Comparison of ENCODE assay signal across 11 cellular contexts in the genomic region with DNA sequence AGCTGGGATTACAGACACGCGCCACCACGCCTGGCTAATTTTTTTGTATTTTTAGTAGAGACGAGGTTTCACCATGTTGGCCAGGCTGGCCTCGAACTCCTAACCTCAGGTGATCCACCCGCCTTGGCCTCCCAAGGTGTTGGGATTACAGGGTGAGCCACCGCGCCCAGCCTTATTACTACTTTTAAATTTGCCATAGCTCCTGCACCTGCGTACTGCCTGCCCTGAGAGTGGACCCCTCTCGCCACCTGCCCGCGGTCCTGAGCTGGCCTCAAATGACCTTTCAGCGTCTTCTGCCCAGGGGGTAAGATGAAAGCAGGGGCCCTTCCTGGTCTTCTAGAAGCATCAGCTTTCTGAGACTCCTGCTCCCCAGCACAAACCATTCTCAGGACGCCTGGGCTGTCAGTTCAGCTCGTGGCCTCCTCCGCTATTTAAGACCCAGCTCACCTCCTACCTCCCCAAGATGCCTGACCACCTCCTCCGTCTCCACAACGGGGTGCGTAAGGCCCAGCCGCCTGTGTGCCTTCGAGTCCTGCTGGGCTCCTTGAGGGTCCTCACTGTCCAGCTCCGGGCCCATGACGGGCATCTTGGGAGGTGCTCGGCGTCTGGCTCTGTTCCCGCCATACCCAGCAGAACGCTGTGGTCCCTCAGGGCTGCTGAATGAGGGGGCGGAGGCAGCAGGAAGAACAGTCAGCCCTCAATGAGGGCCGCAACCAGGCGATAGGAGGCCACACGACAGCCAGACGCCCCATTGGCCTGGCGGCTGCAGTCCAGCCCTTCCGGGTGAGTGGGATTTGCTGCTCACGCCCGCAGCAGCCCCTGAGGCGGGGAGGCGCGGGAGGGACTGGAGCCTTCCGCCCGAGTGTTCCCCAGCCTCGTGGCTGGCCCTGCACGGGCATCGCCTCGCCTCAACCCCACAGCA.
DNase-seq lines count a peak whose midpoint lies in the region; ATAC-seq and TF ChIP-seq lines count a peak whose summit lies in the region.
"Had no signal": no experiment of that assay in that cellular context is flagged by ENCODE, and none has a peak within 500 bp of the region (broad histone marks: within the 10 kb centered on the region; RNA-seq: fewer than 3 reads in every experiment).

No MANE protein-coding gene starts in this region.

- H3K27ac ChIP-seq in foreskin keratinocyte: no peak overlapping the region
- no peak overlapping the region for H3K27ac ChIP-seq in right lobe of liver
- H3K27ac ChIP-seq in stomach smooth muscle (ENCODE audit: low read length): peak overlapping the region; percentile 11
- H3K27ac ChIP-seq: SJSA1 had no signal

- H3K4me1 ChIP-seq in foreskin keratinocyte (no peaks in the 10 kb centered on the region), right lobe of liver (no peaks in the 10 kb centered on the region), stomach smooth muscle (ENCODE audit: control insufficient read depth, insufficient read depth, low read length) (peaks cover 17% of the 10 kb centered on the region)
- H3K4me1 ChIP-seq: SJSA1 had no signal

- no peaks in the 10 kb centered on the region for H3K36me3 ChIP-seq in right lobe of liver
- no peaks in the 10 kb centered on the region for H3K36me3 ChIP-seq in stomach smooth muscle (ENCODE audit: control insufficient read depth in 2 of 2, insufficient read depth in 2 of 2, low read length in 2 of 2)
- H3K36me3 ChIP-seq: SJSA1 had no signal

- no peak overlapping the region for H3K4me3 Mint-ChIP-seq in natural killer cell
- H3K4me3 Mint-ChIP-seq: CD4-positive, CD25-positive, alpha-beta regulatory T cell had no signal

- no peaks in the 10 kb centered on the region for H3K36me3 Mint-ChIP-seq in natural killer cell
- H3K36me3 Mint-ChIP-seq: CD4-positive, CD25-positive, alpha-beta regulatory T cell had no signal

- TF ChIP-seq POLR2A in right lobe of liver (IDR thresholded peaks at IDR 0.05): no peak

- TF ChIP-seq CTCF in foreskin keratinocyte (conservative IDR thresholded peaks at IDR 0.05) (no peak), right lobe of liver (IDR thresholded peaks at IDR 0.05) (no peak), natural killer cell (IDR thresholded peaks at IDR 0.05) (no peak)

- H3K9me3 Mint-ChIP-seq in natural killer cell: no peaks in the 10 kb centered on the region

- peak; percentile 32 for DNase-seq in SK-N-DZ (ENCODE audit: low spot score)
- no peak for DNase-seq in foreskin keratinocyte
- DNase-seq in right lobe of liver: no peak
- no peak for DNase-seq in stimulated activated naive CD4-positive, alpha-beta T cell (lab: John Stamatoyannopoulos, UW)
- DNase-seq in DMS79 treated with DMSO at 0.1 percent for 48 hours (lab: John Stamatoyannopoulos, UW): no peak
- DNase-seq in glomerular visceral epithelial cell (ENCODE audit: extremely low spot score): no peak
- no peak for DNase-seq in natural killer cell
- DNase-seq: activated CD4-positive, CD25-positive, alpha-beta regulatory T cell treated with anti-CD3 and anti-CD28 coated beads, Interleukin-2, amount 50 U/mL, for 72 hours; CD4-positive, CD25-positive, alpha-beta regulatory T cell had no signal

- intact Hi-C loops in right lobe of liver (cut with DNase I): no loop called here
- intact Hi-C loops in natural killer cell (cut with micrococcal nuclease): no loop called here

- H3K27ac Mint-ChIP-seq in natural killer cell: no peak overlapping the region
- H3K27ac Mint-ChIP-seq: CD4-positive, CD25-positive, alpha-beta regulatory T cell had no signal

- 54% methylated on average over 11 of the region's 45 CpGs for WGBS in right lobe of liver (ENCODE audit: insufficient coverage, low coverage, low lambda C conversion rate, missing lambda C conversion rate)

- no peaks in the 10 kb centered on the region for H3K4me1 Mint-ChIP-seq in natural killer cell
- H3K4me1 Mint-ChIP-seq: CD4-positive, CD25-positive, alpha-beta regulatory T cell had no signal

- H3K4me3 ChIP-seq in right lobe of liver: no peak overlapping the region
- peak overlapping the region in 1 of 2 donors; percentile 58 for H3K4me3 ChIP-seq in stomach smooth muscle (ENCODE audit: low read length in 2 of 2)
- H3K4me3 ChIP-seq: SJSA1 had no signal

- H3K27me3 ChIP-seq in foreskin keratinocyte: peaks cover 19% of the 10 kb centered on the region
- H3K27me3 ChIP-seq in right lobe of liver: no peaks in the 10 kb centered on the region
- H3K27me3 ChIP-seq in stomach smooth muscle (ENCODE audit: control insufficient read depth in 1 of 2, insufficient read depth in 2 of 2, low read length in 2 of 2): no peaks in the 10 kb centered on the region
- H3K27me3 ChIP-seq: SJSA1 had no signal

- H3K27me3 Mint-ChIP-seq in natural killer cell (ENCODE audit: low read depth in 2 of 2): peaks cover 11 to 12% of the 10 kb centered on the region in 2 donors
- H3K27me3 Mint-ChIP-seq: CD4-positive, CD25-positive, alpha-beta regulatory T cell had no signal

- H3K9ac ChIP-seq in stomach smooth muscle (ENCODE audit: low read length in 2 of 2): peak overlapping the region in 1 of 2 donors; percentile 51

- H3K9me3 ChIP-seq in right lobe of liver: no peaks in the 10 kb centered on the region
- no peaks in the 10 kb centered on the region for H3K9me3 ChIP-seq in stomach smooth muscle (ENCODE audit: control insufficient read depth in 2 of 2, low read length in 2 of 2)

- ATAC-seq in foreskin keratinocyte (peak; percentile 19), right lobe of liver (peak; percentile 28 to 54 (median 37)), natural killer cell (no peak)

Comparison
In these comparisons a context has a peak if more than half of its experiments do, and no peak if none do; other contexts are left out.
1. ATAC-seq: peak in foreskin keratinocyte (single experiment) and right lobe of liver (4 of 4); none in natural killer cell (0 of 3).